18 cellular contexts compared by ENCODE assay signal in the genomic region with DNA sequence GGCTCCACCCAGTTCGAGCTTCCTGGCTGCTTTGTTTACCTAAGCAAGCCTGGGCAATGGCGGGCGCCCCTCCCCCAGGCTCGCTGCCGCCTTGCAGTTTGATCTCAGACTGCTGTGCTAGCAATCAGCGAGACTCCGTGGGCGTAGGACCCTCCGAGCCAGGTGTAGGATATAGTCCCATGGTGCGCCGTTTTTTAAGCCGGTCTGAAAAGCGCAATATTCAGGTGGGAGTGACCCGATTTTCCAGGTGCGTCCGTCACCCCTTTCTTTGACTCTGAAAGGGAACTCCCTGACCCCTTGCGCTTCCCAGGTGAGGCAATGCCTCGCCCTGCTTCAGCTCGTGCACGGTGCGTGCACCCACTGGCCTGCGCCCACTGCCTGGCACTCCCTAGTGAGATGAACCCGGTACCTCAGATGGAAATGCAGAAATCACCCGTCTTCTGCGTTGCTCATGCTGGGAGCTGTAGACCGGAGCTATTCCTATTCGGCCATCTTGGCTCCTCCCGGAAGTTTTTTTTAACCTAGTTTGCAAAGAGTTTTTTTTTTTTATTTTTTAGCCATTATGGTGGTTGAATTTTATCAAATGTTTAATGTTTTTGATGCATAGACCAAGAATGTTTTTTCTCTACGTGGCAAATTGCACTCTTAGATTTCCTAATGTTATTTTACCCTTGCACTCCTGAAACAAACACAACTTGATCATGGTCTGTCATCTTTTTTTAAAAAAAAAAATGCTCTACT. TPM values are rescaled to one million over a fixed set of nuclear protein-coding genes. Genes with fewer than 3 reads are reported as not detected.
"Had no signal": no experiment of that assay in that cellular context is flagged by ENCODE, and none has a peak within 500 bp of the region (broad histone marks: within the 10 kb centered on the region; RNA-seq: fewer than 3 reads in every experiment).

No MANE protein-coding gene starts in this region.

RNA-seq across cellular contexts. Expression of a gene that starts 15.9 kb away (rescaled TPM):
- total RNA-seq: activated CD4-positive, alpha-beta memory T cell treated with anti-CD3 and anti-CD28 coated beads for 36 hours; activated CD4-positive, alpha-beta T cell treated with anti-CD3 and anti-CD28 coated beads, Interleukin-2, amount 10 ng/mL, durations not matched to agents 24 days and 14 days; activated CD8-positive, alpha-beta memory T cell treated with anti-CD3 and anti-CD28 coated beads for 36 hours; activated naive CD4-positive, alpha-beta T cell treated with anti-CD3 and anti-CD28 coated beads for 36 hours; activated naive CD8-positive, alpha-beta T cell treated with anti-CD3 and anti-CD28 coated beads for 36 hours; activated T-helper 1 cell treated with anti-CD3 and anti-CD28 coated beads, Interleukin-12 subunit alpha, Interleukin-12 subunit beta, Interleukin-2, Interleukin-4 antibody, amounts not matched to agents 30 ng/mL and 10 ng/mL and 1 ng/mL, durations not matched to agents 14 hours and 24 hours and 36 hours; adrenal gland; aorta; body of pancreas; dorsolateral prefrontal cortex; foreskin keratinocyte; heart left ventricle; left lobe of liver; naive thymus-derived CD8-positive, alpha-beta T cell; pancreas; pulmonary artery endothelial cell; right atrium auricular region; tibial nerve had no signal
- polyA plus RNA-seq: adrenal gland; aorta; foreskin keratinocyte; heart left ventricle; naive thymus-derived CD8-positive, alpha-beta T cell had no signal
